21 cellular contexts compared by ENCODE assay signal in genomic region chr1:174337000-174337681, GRCh38.
DNase-seq lines count a peak whose midpoint lies in the region; ATAC-seq and TF ChIP-seq lines count a peak whose summit lies in the region.
"Had no signal": no experiment of that assay in that cellular context is flagged by ENCODE, and none has a peak within 500 bp of the region (broad histone marks: within the 10 kb centered on the region; RNA-seq: fewer than 3 reads in every experiment).

No MANE protein-coding gene starts in this region.

- POLR2A ChIA-PET in WTC11 (lab: Charles Lee) = no interaction called here

- H3K9me3 Mint-ChIP-seq in activated CD8-positive, alpha-beta memory T cell treated with anti-CD3 and anti-CD28 coated beads, Interleukin-2, amount 10 ng/mL, durations not matched to agents 7 days and 5 days (ENCODE audit: low read depth) = peaks cover 7% of the 10 kb centered on the region
- H3K9me3 Mint-ChIP-seq in WTC11 = peaks cover 8% of the 10 kb centered on the region
- H3K9me3 Mint-ChIP-seq in stimulated activated memory B cell treated with anti-CD40 and anti-IgM and Interleukin-4, amounts not matched to agents 10 μg/mL and 1 μg/mL and 100 μg/mL, for 72 hours = peaks cover 4% of the 10 kb centered on the region

- H3K4me1 Mint-ChIP-seq in activated CD8-positive, alpha-beta memory T cell treated with anti-CD3 and anti-CD28 coated beads, Interleukin-2, amount 10 ng/mL, durations not matched to agents 7 days and 5 days = no peaks in the 10 kb centered on the region
- no peaks in the 10 kb centered on the region for H3K4me1 Mint-ChIP-seq in WTC11
- H3K4me1 Mint-ChIP-seq in stimulated activated memory B cell treated with anti-CD40 and anti-IgM and Interleukin-4, amounts not matched to agents 10 μg/mL and 1 μg/mL and 100 μg/mL, for 72 hours = peaks cover 30% of the 10 kb centered on the region

- no peak overlapping the region for H3K4me3 Mint-ChIP-seq in activated CD8-positive, alpha-beta memory T cell treated with anti-CD3 and anti-CD28 coated beads, Interleukin-2, amount 10 ng/mL, durations not matched to agents 7 days and 5 days
- no peak overlapping the region for H3K4me3 Mint-ChIP-seq in WTC11
- no peak overlapping the region for H3K4me3 Mint-ChIP-seq in stimulated activated memory B cell treated with anti-CD40 and anti-IgM and Interleukin-4, amounts not matched to agents 10 μg/mL and 1 μg/mL and 100 μg/mL, for 72 hours
- H3K4me3 Mint-ChIP-seq: activated CD8-positive, alpha-beta T cell treated with anti-CD3 and anti-CD28 coated beads, Interleukin-2, amount 10 ng/mL, durations not matched to agents 7 days and 5 days; activated naive CD8-positive, alpha-beta T cell treated with anti-CD3 and anti-CD28 coated beads for 36 hours had no signal

- H3K36me3 Mint-ChIP-seq in activated CD8-positive, alpha-beta memory T cell treated with anti-CD3 and anti-CD28 coated beads, Interleukin-2, amount 10 ng/mL, durations not matched to agents 7 days and 5 days = peaks cover 10% of the 10 kb centered on the region
- no peaks in the 10 kb centered on the region for H3K36me3 Mint-ChIP-seq in WTC11
- peaks cover 17% of the 10 kb centered on the region for H3K36me3 Mint-ChIP-seq in stimulated activated memory B cell treated with anti-CD40 and anti-IgM and Interleukin-4, amounts not matched to agents 10 μg/mL and 1 μg/mL and 100 μg/mL, for 72 hours

- peak overlapping the region; percentile 34 for H3K27ac Mint-ChIP-seq in activated CD8-positive, alpha-beta memory T cell treated with anti-CD3 and anti-CD28 coated beads, Interleukin-2, amount 10 ng/mL, durations not matched to agents 7 days and 5 days
- peak overlapping the region; percentile 18 for H3K27ac Mint-ChIP-seq in WTC11
- H3K27ac Mint-ChIP-seq in stimulated activated memory B cell treated with anti-CD40 and anti-IgM and Interleukin-4, amounts not matched to agents 10 μg/mL and 1 μg/mL and 100 μg/mL, for 72 hours = peak overlapping the region; percentile 3
- H3K27ac Mint-ChIP-seq: activated CD8-positive, alpha-beta T cell treated with anti-CD3 and anti-CD28 coated beads, Interleukin-2, amount 10 ng/mL, durations not matched to agents 7 days and 5 days; activated naive CD8-positive, alpha-beta T cell treated with anti-CD3 and anti-CD28 coated beads for 36 hours had no signal

- H3K27ac ChIP-seq in foreskin keratinocyte = no peak overlapping the region
- H3K27ac ChIP-seq: 22Rv1, colonic mucosa, psoas muscle had no signal

- H3K27me3 Mint-ChIP-seq in activated CD8-positive, alpha-beta memory T cell treated with anti-CD3 and anti-CD28 coated beads, Interleukin-2, amount 10 ng/mL, durations not matched to agents 7 days and 5 days = no peaks in the 10 kb centered on the region
- no peaks in the 10 kb centered on the region for H3K27me3 Mint-ChIP-seq in WTC11 (ENCODE audit: low read depth)
- no peaks in the 10 kb centered on the region for H3K27me3 Mint-ChIP-seq in stimulated activated memory B cell treated with anti-CD40 and anti-IgM and Interleukin-4, amounts not matched to agents 10 μg/mL and 1 μg/mL and 100 μg/mL, for 72 hours
- H3K27me3 Mint-ChIP-seq: activated naive CD8-positive, alpha-beta T cell treated with anti-CD3 and anti-CD28 coated beads for 36 hours had no signal

- no peaks in the 10 kb centered on the region for H3K27me3 ChIP-seq in foreskin keratinocyte
- H3K27me3 ChIP-seq: colonic mucosa had no signal

- TF ChIP-seq CTCF in WTC11 (IDR thresholded peaks at IDR 0.05) (no peak), foreskin keratinocyte (conservative IDR thresholded peaks at IDR 0.05) (no peak)

- intact Hi-C loops in posterior vena cava (cut with DNase I) = no loop called here

- no peaks in the 10 kb centered on the region for H3K4me1 ChIP-seq in foreskin keratinocyte
- H3K4me1 ChIP-seq: colonic mucosa, psoas muscle had no signal

- CTCF ChIA-PET in activated CD8-positive, alpha-beta memory T cell treated with anti-CD3 and anti-CD28 coated beads, Interleukin-2, amount 10 ng/mL, durations not matched to agents 7 days and 5 days (lab: Charles Lee) = no interaction called here
- CTCF ChIA-PET in WTC11 (lab: Charles Lee) = interaction anchor here (0.6 kb wide), 1 partner anchor 66 kb away, joined by 3 read pairs; no protein-coding TSS in a partner anchor

- DNase-seq in activated CD8-positive, alpha-beta memory T cell treated with anti-CD3 and anti-CD28 coated beads, Interleukin-2, amount 10 ng/mL, durations not matched to agents 7 days and 5 days = no peak
- DNase-seq in activated CD8-positive, alpha-beta memory T cell treated with anti-CD3 and anti-CD28 coated beads, Interleukin-2, amount 50 U/mL, for 4 hours = no peak
- DNase-seq in WTC11 (ENCODE audit: low spot score) (no peak), foreskin keratinocyte (peak; percentile 9 to 32), posterior vena cava (ENCODE audit: low spot score) (no peak), NOMO-1 treated with DMSO at 0.1 percent for 48 hours (lab: John Stamatoyannopoulos, UW; ENCODE audit: unreplicated experiment) (no peak)
- no peak for DNase-seq in stimulated activated CD4-positive, alpha-beta T cell treated with anti-CD3 and anti-CD28 coated beads, Interleukin-2, amount 100 ng/mL, for 24 hours
- DNase-seq: activated CD4-positive, alpha-beta T cell treated with anti-CD3 and anti-CD28 coated beads for 1 hour; activated CD8-positive, alpha-beta T cell treated with anti-CD3 and anti-CD28 coated beads, Interleukin-2, amount 10 ng/mL, durations not matched to agents 7 days and 5 days; activated naive CD8-positive, alpha-beta T cell treated with anti-CD3 and anti-CD28 coated beads for 36 hours; AML-193; colonic mucosa; head of caudate nucleus; NCI-H1092; NCI-H187 treated with DMSO at 0.1 percent for 48 hours; NCI-H748 treated with DMSO at 0.1 percent for 48 hours; psoas muscle; T1000 had no signal

- ATAC-seq in activated CD8-positive, alpha-beta memory T cell treated with anti-CD3 and anti-CD28 coated beads, Interleukin-2, amount 10 ng/mL, durations not matched to agents 7 days and 5 days = no peak
- ATAC-seq in WTC11 (no peak), foreskin keratinocyte (no peak)
- ATAC-seq in stimulated activated memory B cell treated with anti-CD40 and anti-IgM and Interleukin-4, amounts not matched to agents 10 μg/mL and 1 μg/mL and 100 μg/mL, for 72 hours = no peak
- ATAC-seq: activated CD8-positive, alpha-beta T cell treated with anti-CD3 and anti-CD28 coated beads, Interleukin-2, amount 10 ng/mL, durations not matched to agents 7 days and 5 days; left lobe of liver; psoas muscle had no signal

TF ChIP-seq in WTC11, 78 proteins besides CTCF, POLR2A, EP300 and RAD21 (continues in another document):
- TF ChIP-seq OVOL2 (CRISPR knock-in tag; IDR thresholded peaks at IDR 0.05; ENCODE audit: borderline replicate concordance) = no peak
- TF ChIP-seq NFE2L1 (CRISPR knock-in tag; IDR thresholded peaks at IDR 0.05) = no peak
- TF ChIP-seq ZMAT4 (CRISPR knock-in tag; IDR thresholded peaks at IDR 0.05) = no peak
- no peak for TF ChIP-seq AFF4 (CRISPR knock-in tag; IDR thresholded peaks at IDR 0.05; ENCODE audit: borderline replicate concordance)
- TF ChIP-seq STAT6 (CRISPR knock-in tag; conservative IDR thresholded peaks at IDR 0.05; ENCODE audit: low read depth) = no peak

Comparison
In these comparisons a context has a peak if more than half of its experiments do, and no peak if none do; other contexts are left out.
1. DNase-seq: peak in foreskin keratinocyte (2 of 2); none in activated CD8-positive, alpha-beta memory T cell treated with anti-CD3 and anti-CD28 coated beads, Interleukin-2, amount 10 ng/mL, durations not matched to agents 7 days and 5 days (single experiment), activated CD8-positive, alpha-beta memory T cell treated with anti-CD3 and anti-CD28 coated beads, Interleukin-2, amount 50 U/mL, for 4 hours (single experiment), WTC11 (single experiment), posterior vena cava (single experiment), stimulated activated CD4-positive, alpha-beta T cell treated with anti-CD3 and anti-CD28 coated beads, Interleukin-2, amount 100 ng/mL, for 24 hours (0 of 2) and NOMO-1 treated with DMSO at 0.1 percent for 48 hours (single experiment).
2. Peak in every context shown above with its lines, with median percentiles within 50 percentile points of each other: H3K27ac Mint-ChIP-seq.